8 cellular contexts compared by ENCODE assay signal in genomic region chr1:794918-795584, GRCh38.
A peak's percentile ranks its signal among the peaks of the same experiment; 100 is the strongest.
DNase-seq lines count a peak whose midpoint lies in the region; ATAC-seq and TF ChIP-seq lines count a peak whose summit lies in the region.
"Not testable (repeated sequence)": the region's sequence is repeated elsewhere in the genome, so short reads cannot be mapped to it uniquely, and the experiment has no call there.

No MANE protein-coding gene starts in this region.

- DNase-seq in amniotic epithelial cell (ENCODE audit: low read depth) (peak; percentile 26), dermis microvascular lymphatic vessel endothelial cell (ENCODE audit: low read depth in 2 of 2) (peak; percentile 49 to 50), fibroblast of the aortic adventitia (ENCODE audit: low read depth) (peak; percentile 60), heart left ventricle (peak in 4 of 5 donors; percentile 23 to 38 (median 33))
- not testable (repeated sequence) for DNase-seq in left ventricle myocardium superior, left lung, psoas muscle, upper lobe of right lung

- not testable (repeated sequence) for TF ChIP-seq CTCF in fibroblast of the aortic adventitia (IDR thresholded peaks at IDR 0.05; ENCODE audit: insufficient read depth, low read length); heart left ventricle (IDR thresholded peaks at IDR 0.05); left lung (IDR thresholded peaks at IDR 0.05); psoas muscle (IDR thresholded peaks at IDR 0.05); upper lobe of right lung (IDR thresholded peaks at IDR 0.05)

- intact Hi-C loops in heart left ventricle (cut with DNase I); left ventricle myocardium superior (cut with micrococcal nuclease); left lung (cut with DNase I); psoas muscle (cut with DNase I); upper lobe of right lung (cut with DNase I): not testable (repeated sequence)

- not testable (repeated sequence) for TF ChIP-seq POLR2A in heart left ventricle (IDR thresholded peaks at IDR 0.05)

- 10 to 30% (median 18%) methylated on average over 6 to 9 of the region's 9 CpGs for WGBS in heart left ventricle, 4 donors
- WGBS in psoas muscle, 3 donors: 47 to 55% (median 47%) methylated on average over 7 to 9 of the region's 9 CpGs

- H3K4me3 ChIP-seq in fibroblast of the aortic adventitia (ENCODE audit: low read depth, low read length); heart left ventricle; left lung; psoas muscle; upper lobe of right lung: not testable (repeated sequence)

- H3K4me1 ChIP-seq in heart left ventricle: peaks cover 0 to 20% (median 5%) of the 10 kb centered on the region in 12 donors
- H3K4me1 ChIP-seq in left lung, psoas muscle, upper lobe of right lung: not testable (repeated sequence)

- H3K36me3 ChIP-seq in heart left ventricle; left lung; psoas muscle (ENCODE audit: insufficient read depth in 1 of 2, low read depth in 1 of 2); upper lobe of right lung: not testable (repeated sequence)

- not testable (repeated sequence) for H3K27me3 ChIP-seq in heart left ventricle; left lung; psoas muscle (ENCODE audit: insufficient read depth in 3 of 3, low read length in 2 of 3); upper lobe of right lung

- H3K9me3 ChIP-seq in heart left ventricle, left lung, psoas muscle, upper lobe of right lung: not testable (repeated sequence)

- ATAC-seq in heart left ventricle (peak; percentile 68 to 93 (median 89)), left ventricle myocardium superior (peak; percentile 87), left lung (peak; percentile 40), psoas muscle (peak; percentile 67 to 93 (median 90)), upper lobe of right lung (peak; percentile 47)

- peak overlapping the region in 11 of 12 donors; percentile 1 to 67 (median 42) for H3K27ac ChIP-seq in heart left ventricle
- not testable (repeated sequence) for H3K27ac ChIP-seq in left lung, upper lobe of right lung
- peak overlapping the region; percentile 15 for H3K27ac ChIP-seq in psoas muscle

Comparison
In these comparisons a context has a peak if more than half of its experiments do, and no peak if none do; other contexts are left out.
1. ATAC-seq: peak in every context shown above with its lines; median percentile 90 in psoas muscle; 89 in heart left ventricle; 87 in left ventricle myocardium superior; 47 in upper lobe of right lung; 40 in left lung.